In genomic region chr3:127712461-127712860, GRCh38 we compare ENCODE assay signal across 30 cellular contexts. TPM values are rescaled to one million over a fixed set of nuclear protein-coding genes. Genes with fewer than 3 reads are reported as not detected.
DNase-seq lines count a peak whose midpoint lies in the region; ATAC-seq and TF ChIP-seq lines count a peak whose summit lies in the region.
"Had no signal": no experiment of that assay in that cellular context is flagged by ENCODE, and none has a peak within 500 bp of the region (broad histone marks: within the 10 kb centered on the region; RNA-seq: fewer than 3 reads in every experiment).

No MANE protein-coding gene starts in this region.

- no peak for TF ChIP-seq CTCF in lower lobe of right lung (IDR thresholded peaks at IDR 0.05)
- no peak for TF ChIP-seq CTCF in spleen (IDR thresholded peaks at IDR 0.05 in 8 of 11, conservative IDR thresholded peaks at IDR 0.05 in 3 of 11)
- TF ChIP-seq CTCF in colonic mucosa (IDR thresholded peaks at IDR 0.05) = no peak

- no peak overlapping the region for H3K4me3 ChIP-seq in lower lobe of right lung
- peak overlapping the region in 1 of 8 donors; percentile 6 for H3K4me3 ChIP-seq in spleen
- H3K4me3 ChIP-seq in colonic mucosa = no peak overlapping the region
- H3K4me3 ChIP-seq: GM12878, K562, SK-N-MC had no signal

- intact Hi-C loops in lower lobe of right lung (cut with DNase I) (no loop called here), spleen (cut with DNase I; ENCODE audit: low total_unique reads) (no loop called here), colonic mucosa (cut with DNase I) (no loop called here)

- no peaks in the 10 kb centered on the region for H3K4me1 Mint-ChIP-seq in natural killer cell treated with Interleukin-12 subunit alpha and Interleukin-12 subunit beta and Interleukin-15 and Interleukin-18, amount 100 ng/mL, for 72 hours (ENCODE audit: low read depth in 2 of 2)
- H3K4me1 Mint-ChIP-seq: activated CD4-positive, alpha-beta T cell treated with anti-CD3 and anti-CD28 coated beads, Interleukin-2, amount 10 ng/mL, durations not matched to agents 24 days and 14 days; activated naive CD8-positive, alpha-beta T cell treated with anti-CD3 and anti-CD28 coated beads for 36 hours; CD4-positive, alpha-beta memory T cell; stimulated activated memory B cell treated with anti-CD40 and anti-IgM and Interleukin-4, amounts not matched to agents 10 μg/mL and 1 μg/mL and 100 μg/mL, for 72 hours had no signal

- no peak overlapping the region for H3K4me3 Mint-ChIP-seq in natural killer cell treated with Interleukin-12 subunit alpha and Interleukin-12 subunit beta and Interleukin-15 and Interleukin-18, amount 100 ng/mL, for 72 hours
- H3K4me3 Mint-ChIP-seq: activated CD4-positive, alpha-beta T cell treated with anti-CD3 and anti-CD28 coated beads, Interleukin-2, amount 10 ng/mL, durations not matched to agents 24 days and 14 days; activated naive CD8-positive, alpha-beta T cell treated with anti-CD3 and anti-CD28 coated beads for 36 hours; CD4-positive, alpha-beta memory T cell; stimulated activated memory B cell treated with anti-CD40 and anti-IgM and Interleukin-4, amounts not matched to agents 10 μg/mL and 1 μg/mL and 100 μg/mL, for 72 hours; WTC11 had no signal

- H3K27ac Mint-ChIP-seq in natural killer cell treated with Interleukin-12 subunit alpha and Interleukin-12 subunit beta and Interleukin-15 and Interleukin-18, amount 100 ng/mL, for 72 hours = no peak overlapping the region
- H3K27ac Mint-ChIP-seq: activated CD4-positive, alpha-beta T cell treated with anti-CD3 and anti-CD28 coated beads, Interleukin-2, amount 10 ng/mL, durations not matched to agents 24 days and 14 days; activated naive CD8-positive, alpha-beta T cell treated with anti-CD3 and anti-CD28 coated beads for 36 hours; CD4-positive, alpha-beta memory T cell; progenitor cell of endocrine pancreas; stimulated activated memory B cell treated with anti-CD40 and anti-IgM and Interleukin-4, amounts not matched to agents 10 μg/mL and 1 μg/mL and 100 μg/mL, for 72 hours; WTC11 had no signal

- peak; percentile 69 for DNase-seq in G401 (ENCODE audit: low spot score)
- no peak for DNase-seq in lower lobe of right lung
- DNase-seq in spleen = peak; percentile 49
- DNase-seq in natural killer cell treated with Interleukin-12 subunit alpha and Interleukin-12 subunit beta and Interleukin-15 and Interleukin-18, amount 100 ng/mL, for 72 hours (ENCODE audit: low spot score) = no peak
- DNase-seq in NCI-H1694 (lab: John Stamatoyannopoulos, UW) = no peak
- DNase-seq in colonic mucosa = no peak
- DNase-seq: activated CD4-positive, alpha-beta T cell treated with anti-CD3 and anti-CD28 coated beads, Interleukin-2, amount 10 ng/mL, durations not matched to agents 24 days and 14 days; activated CD8-positive, alpha-beta memory T cell treated with anti-CD3 and anti-CD28 coated beads for 24 hours; activated naive CD8-positive, alpha-beta T cell treated with anti-CD3 and anti-CD28 coated beads for 36 hours; activated T-cell treated with anti-CD3 and anti-CD28 coated beads for 4 hours; CD4-positive, alpha-beta memory T cell; dermis blood vessel endothelial cell; EL; hypothalamus; left colon; mesendoderm; NCI-H1092; NCI-H187 treated with DMSO at 0.1 percent for 48 hours; NCI-H2171; NCI-H82; substantia nigra had no signal

- no peak overlapping the region for H3K9ac ChIP-seq in colonic mucosa (ENCODE audit: low read depth in 2 of 2, low read length in 2 of 2)

- H3K36me3 Mint-ChIP-seq in natural killer cell treated with Interleukin-12 subunit alpha and Interleukin-12 subunit beta and Interleukin-15 and Interleukin-18, amount 100 ng/mL, for 72 hours = no peaks in the 10 kb centered on the region
- H3K36me3 Mint-ChIP-seq: activated naive CD8-positive, alpha-beta T cell treated with anti-CD3 and anti-CD28 coated beads for 36 hours; CD4-positive, alpha-beta memory T cell; WTC11 had no signal

- H3K4me1 ChIP-seq in lower lobe of right lung (peaks cover 61% of the 10 kb centered on the region), spleen (peaks cover 3 to 98% (median 54%) of the 10 kb centered on the region in 6 donors), colonic mucosa (no peaks in the 10 kb centered on the region)

- no peak for TF ChIP-seq POLR2A in spleen (IDR thresholded peaks at IDR 0.05)

- ATAC-seq in lower lobe of right lung = no peak
- ATAC-seq in natural killer cell treated with Interleukin-12 subunit alpha and Interleukin-12 subunit beta and Interleukin-15 and Interleukin-18, amount 100 ng/mL, for 72 hours = no peak
- ATAC-seq: esophagus mucosa; GM12878; K562; left colon; stimulated activated memory B cell treated with anti-CD40 and anti-IgM and Interleukin-4, amounts not matched to agents 10 μg/mL and 1 μg/mL and 100 μg/mL, for 72 hours; WTC11 had no signal

- H3K27me3 ChIP-seq in lower lobe of right lung (ENCODE audit: low read depth) (no peaks in the 10 kb centered on the region), spleen (replicated peaks in 1 of 7) (no peaks in the 10 kb centered on the region), colonic mucosa (no peaks in the 10 kb centered on the region)

- WGBS in spleen, 5 donors = 59 to 89% (median 89%) methylated on average over 9 of the region's 9 CpGs

- in situ Hi-C loops in G401 (cut with HindIII; ENCODE audit: low sequenced_read_pairs) = no loop called here

- no peaks in the 10 kb centered on the region for H3K27me3 Mint-ChIP-seq in natural killer cell treated with Interleukin-12 subunit alpha and Interleukin-12 subunit beta and Interleukin-15 and Interleukin-18, amount 100 ng/mL, for 72 hours
- H3K27me3 Mint-ChIP-seq: stimulated activated memory B cell treated with anti-CD40 and anti-IgM and Interleukin-4, amounts not matched to agents 10 μg/mL and 1 μg/mL and 100 μg/mL, for 72 hours had no signal

- H3K27ac ChIP-seq in cingulate gyrus (ENCODE audit: low read depth, low read length) = peak overlapping the region; percentile 21
- peak overlapping the region; percentile 54 for H3K27ac ChIP-seq in lower lobe of right lung
- H3K27ac ChIP-seq in spleen = peak overlapping the region in 7 of 8 donors; percentile 9 to 90 (median 77)
- no peak overlapping the region for H3K27ac ChIP-seq in colonic mucosa
- H3K27ac ChIP-seq: RWPE1, SK-N-MC had no signal

- no peaks in the 10 kb centered on the region for H3K9me3 Mint-ChIP-seq in natural killer cell treated with Interleukin-12 subunit alpha and Interleukin-12 subunit beta and Interleukin-15 and Interleukin-18, amount 100 ng/mL, for 72 hours
- H3K9me3 Mint-ChIP-seq: activated CD4-positive, alpha-beta T cell treated with anti-CD3 and anti-CD28 coated beads, Interleukin-2, amount 10 ng/mL, durations not matched to agents 24 days and 14 days; activated naive CD8-positive, alpha-beta T cell treated with anti-CD3 and anti-CD28 coated beads for 36 hours; CD4-positive, alpha-beta memory T cell; stimulated activated memory B cell treated with anti-CD40 and anti-IgM and Interleukin-4, amounts not matched to agents 10 μg/mL and 1 μg/mL and 100 μg/mL, for 72 hours; WTC11 had no signal

- H3K36me3 ChIP-seq in lower lobe of right lung (peaks cover 12% of the 10 kb centered on the region), spleen (peaks cover 0 to 7% (median 0%) of the 10 kb centered on the region in 6 donors), colonic mucosa (peaks cover 6% of the 10 kb centered on the region)

- H3K9me3 ChIP-seq in lower lobe of right lung = no peaks in the 10 kb centered on the region
- no peaks in the 10 kb centered on the region for H3K9me3 ChIP-seq in spleen
- no peaks in the 10 kb centered on the region for H3K9me3 ChIP-seq in colonic mucosa

RNA-seq across cellular contexts. Expression of gene ABTB1, which starts 39.7 kb away (rescaled TPM):
- total RNA-seq in G401 (2014; rRNA removed; shearing (Covaris generic)) = 4.0 and 4.8 TPM in 2 replicates
- total RNA-seq in lower lobe of right lung = 56.6 TPM
- 100 to 1,000 TPM in 6 of 7 donors, 10 to 100 TPM in 1; 91.9 to 172 (median 152) TPM for total RNA-seq in spleen
- 100 to 1,000 TPM in 2 of 3 donors, 10 to 100 TPM in 1; 57.9 to 156 (median 138) TPM for polyA plus RNA-seq in spleen
- 10 to 100 TPM; 16.9 to 18.3 TPM for total RNA-seq in natural killer cell treated with Interleukin-12 subunit alpha and Interleukin-12 subunit beta and Interleukin-15 and Interleukin-18, amount 100 ng/mL, for 72 hours
- total RNA-seq in colonic mucosa = 10 to 100 TPM; 14.9 to 22.9 TPM

Comparison
In these comparisons a context has a peak if more than half of its experiments do, and no peak if none do; other contexts are left out.
1. DNase-seq: peak in G401 (single experiment) and spleen (single experiment); none in lower lobe of right lung (single experiment), natural killer cell treated with Interleukin-12 subunit alpha and Interleukin-12 subunit beta and Interleukin-15 and Interleukin-18, amount 100 ng/mL, for 72 hours (single experiment), NCI-H1694 (single experiment) and colonic mucosa (single experiment).